Comparison of ENCODE assay signal across 9 cellular contexts in the genomic region with DNA sequence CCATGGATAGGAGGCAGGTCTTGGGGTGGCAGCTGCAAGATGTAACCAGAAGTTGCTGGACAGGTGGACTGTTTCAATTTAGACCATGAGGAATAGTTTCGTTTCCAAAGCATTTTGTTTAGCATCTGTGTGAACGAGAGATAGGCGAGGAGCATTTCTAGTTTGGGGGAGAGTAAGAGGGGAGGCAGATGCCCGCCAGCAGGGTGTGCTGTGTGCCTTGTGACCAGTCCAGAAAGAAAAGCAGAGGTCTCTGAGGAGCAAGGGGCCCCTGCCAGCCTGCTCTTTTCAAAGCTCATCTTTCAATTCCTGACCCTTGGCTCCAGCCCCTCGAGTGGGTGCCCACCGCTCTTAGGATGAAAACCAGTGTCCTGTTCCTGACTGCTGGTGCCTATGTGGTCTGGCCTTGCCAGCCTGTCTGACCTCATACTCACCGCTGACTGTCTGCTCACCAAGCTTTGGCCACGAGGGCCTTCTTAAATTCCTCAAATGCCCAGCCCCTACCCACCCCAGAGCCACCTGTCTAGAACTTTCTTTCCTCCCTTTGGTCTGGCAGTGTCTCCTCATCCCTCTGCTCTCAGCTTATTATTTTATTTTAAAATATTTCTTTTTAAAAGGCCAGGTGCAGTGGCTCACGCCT. TPM values are rescaled to one million over a fixed set of nuclear protein-coding genes. Genes with fewer than 3 reads are reported as not detected.
A peak's percentile ranks its signal among the peaks of the same experiment; 100 is the strongest.
DNase-seq lines count a peak whose midpoint lies in the region; ATAC-seq, FAIRE-seq and TF ChIP-seq lines count a peak whose summit lies in the region.
"Had no signal": no experiment of that assay in that cellular context is flagged by ENCODE, and none has a peak within 500 bp of the region (broad histone marks: within the 10 kb centered on the region; RNA-seq: fewer than 3 reads in every experiment).

No MANE protein-coding gene starts in this region.

- no peaks in the 10 kb centered on the region for H3K36me3 ChIP-seq in Panc1 (ENCODE audit: control insufficient read depth, insufficient read depth, low read length)

- in situ Hi-C loops in Panc1 (cut with HindIII; ENCODE audit: low pct_unique_long_range_greater_than_20kb, low sequenced_read_pairs) = no loop called here

- H3K9me3 Mint-ChIP-seq in activated T-cell treated with anti-CD3 and anti-CD28 coated beads, Interleukin-2, amount 50 U/mL, for 4 hours = no peaks in the 10 kb centered on the region

- H3K36me3 Mint-ChIP-seq in activated T-cell treated with anti-CD3 and anti-CD28 coated beads, Interleukin-2, amount 50 U/mL, for 4 hours (ENCODE audit: insufficient read depth) = no peaks in the 10 kb centered on the region

- intact Hi-C loops in Panc1 (cut with micrococcal nuclease; ENCODE audit: unreplicated experiment) = loop anchor here (5.0 kb wide), 1 partner anchor 239 kb away; no protein-coding TSS in a partner anchor

- no TSS peak for BruUV-seq in Panc1 (replicated peaks; lab: Mats Ljungman, UMichigan)

- peaks cover 7% of the 10 kb centered on the region for H3K4me1 Mint-ChIP-seq in activated T-cell treated with anti-CD3 and anti-CD28 coated beads, Interleukin-2, amount 50 U/mL, for 4 hours (ENCODE audit: low read depth)

- ATAC-seq in Panc1 = peak; percentile 52; the same call in 1 of the 2 replicates
- ATAC-seq in GM18505 (IDR thresholded peaks at IDR 0.05; ENCODE audit: unreplicated experiment) = no peak
- ATAC-seq in activated T-cell treated with anti-CD3 and anti-CD28 coated beads, Interleukin-2, amount 50 U/mL, for 4 hours = no peak

- peaks cover 43% of the 10 kb centered on the region for H3K27me3 Mint-ChIP-seq in activated T-cell treated with anti-CD3 and anti-CD28 coated beads, Interleukin-2, amount 50 U/mL, for 4 hours (ENCODE audit: low read depth)

- CTCF ChIA-PET in AG04450 (lab: Charles Lee) (interaction anchor here (0.6 to 9.2 kb wide), 29 partner anchors 10 to 651 kb away, joined by 3 to 238 read pairs (median 5); partner anchors contain the start of genes SNRNP40, TMEM39B and ZCCHC17), Panc1 (lab: Charles Lee) (interaction anchor here (0.6 to 1.6 kb wide), 8 partner anchors 27 to 236 kb away, joined by 3 to 11 read pairs (median 4); no protein-coding TSS in a partner anchor)

- H3K4me1 ChIP-seq in Panc1 (ENCODE audit: control insufficient read depth, insufficient read depth, low read length) = peaks cover 9% of the 10 kb centered on the region

- no peak overlapping the region for H3K4me3 Mint-ChIP-seq in activated T-cell treated with anti-CD3 and anti-CD28 coated beads, Interleukin-2, amount 50 U/mL, for 4 hours

- TF ChIP-seq CTCF in AG04450 (IDR thresholded peaks at IDR 0.05; ENCODE audit: low read depth, low read length) (peak; percentile 70), Panc1 (IDR thresholded peaks at IDR 0.05) (peak; percentile 80), fibroblast of mammary gland (conservative IDR thresholded peaks at IDR 0.05; ENCODE audit: control insufficient read depth, insufficient read depth, low read depth, low read length) (peak; percentile 33)

- peak; percentile 71 for FAIRE-seq in GM12892 (lab: Jason Lieb, UNC)
- FAIRE-seq in HTR-8/SVneo (lab: Jason Lieb, UNC) = no peak

- H3K27ac ChIP-seq in AG04450 (ENCODE audit: low read depth, low read length) (no peak overlapping the region), Panc1 (ENCODE audit: low read length) (no peak overlapping the region)

- DNase-seq in AG04450 (ENCODE audit: low read depth, low spot score) (no peak), GM12892 (ENCODE audit: insufficient read length) (no peak), Panc1 (ENCODE audit: low read depth, low spot score) (no peak), fibroblast of mammary gland (ENCODE audit: low read depth) (no peak), HTR-8/SVneo (ENCODE audit: insufficient read length, low spot score) (no peak), anterior cingulate cortex (lab: John Stamatoyannopoulos, UW) (no peak)
- no peak for DNase-seq in activated T-cell treated with anti-CD3 and anti-CD28 coated beads, Interleukin-2, amount 50 U/mL, for 4 hours

- no peaks in the 10 kb centered on the region for H3K9me3 ChIP-seq in AG04450 (ENCODE audit: control insufficient read depth, insufficient read depth, low read length)
- no peaks in the 10 kb centered on the region for H3K9me3 ChIP-seq in Panc1 (ENCODE audit: control insufficient read depth, insufficient read depth, low read depth, low read length)

- H3K4me3 ChIP-seq in AG04450 (ENCODE audit: low read depth, low read length) (no peak overlapping the region), Panc1 (ENCODE audit: low read depth in 2 of 2, low read length in 2 of 2) (no peak overlapping the region), fibroblast of mammary gland (ENCODE audit: control insufficient read depth, low read depth, low read length) (no peak overlapping the region)
- H3K4me3 ChIP-seq: lung had no signal

- TF ChIP-seq POLR2A in GM12892 (IDR thresholded peaks at IDR 0.05; ENCODE audit: low read depth, low read length) = no peak
- TF ChIP-seq POLR2A in GM18505 (IDR thresholded peaks at IDR 0.05; ENCODE audit: borderline replicate concordance, extremely low read depth, insufficient read depth, insufficient read length) = no peak

- POLR2A ChIA-PET in AG04450 (lab: Yijun Ruan, JAX) = interaction anchor here (1.0 to 1.3 kb wide), 2 partner anchors 27 to 45 kb away, joined by 3 read pairs; no protein-coding TSS in a partner anchor
- POLR2A ChIA-PET in Panc1 (lab: Charles Lee) = interaction anchor here (0.7 kb wide), 1 partner anchor 176 kb away, joined by 4 read pairs; no protein-coding TSS in a partner anchor

- no peaks in the 10 kb centered on the region for H3K27me3 ChIP-seq in AG04450 (ENCODE audit: control insufficient read depth, insufficient read depth, low read length)
- H3K27me3 ChIP-seq in Panc1 (ENCODE audit: control insufficient read depth, insufficient read depth, low read length) = no peaks in the 10 kb centered on the region

RNA-seq across cellular contexts. Expression of gene SERINC2, which starts 8.5 kb away (rescaled TPM):
- polyA plus RNA-seq in AG04450 (2011; rRNA removed) = 46.0 and 61.3 TPM in 2 replicates
- 50.1 and 77.3 TPM in 2 replicates for polyA minus RNA-seq in AG04450 (2011; rRNA and poly(A)+ RNA removed)
- 0.17 TPM for polyA plus RNA-seq in GM12892 (2012; ENCODE audit: missing spikeins)
- total RNA-seq in Panc1 (2021; ENCODE audit: unreplicated experiment) = 14.0 TPM
- polyA plus RNA-seq in Panc1 (2012; ENCODE audit: insufficient read length) = 17.2 TPM
- under 1 TPM; 0.13 to 0.35 (median 0.18) TPM for total RNA-seq in activated T-cell treated with anti-CD3 and anti-CD28 coated beads, Interleukin-2, amount 50 U/mL, for 4 hours

RNA-seq across cellular contexts. Expression of gene FABP3, which starts 48.6 kb away (rescaled TPM):
- polyA plus RNA-seq in AG04450 (2011; rRNA removed) = 14.5 and 19.8 TPM in 2 replicates
- 11.0 and 11.4 TPM in 2 replicates for polyA minus RNA-seq in AG04450 (2011; rRNA and poly(A)+ RNA removed)
- 8.4 TPM for polyA plus RNA-seq in GM12892 (2012; ENCODE audit: missing spikeins)
- total RNA-seq in Panc1 (2021; ENCODE audit: unreplicated experiment) = 0.49 TPM
- polyA plus RNA-seq in Panc1 (2012; ENCODE audit: insufficient read length) = 0.57 TPM
- not detected for total RNA-seq in activated T-cell treated with anti-CD3 and anti-CD28 coated beads, Interleukin-2, amount 50 U/mL, for 4 hours

Comparison
In these comparisons a context has a peak if more than half of its experiments do, and no peak if none do; other contexts are left out.
1. RNA of gene SERINC2, which starts 8.5 kb away (total RNA-seq): 14.0 TPM in Panc1 (single experiment); 0.13 to 0.35 TPM in activated T-cell treated with anti-CD3 and anti-CD28 coated beads, Interleukin-2, amount 50 U/mL, for 4 hours; every median in the first group is over 10 times any median in the second.
2. Peak in every context shown above with its lines, with median percentiles within 50 percentile points of each other: CTCF ChIP-seq.